1 cellular context compared by ENCODE assay signal in the genomic region with DNA sequence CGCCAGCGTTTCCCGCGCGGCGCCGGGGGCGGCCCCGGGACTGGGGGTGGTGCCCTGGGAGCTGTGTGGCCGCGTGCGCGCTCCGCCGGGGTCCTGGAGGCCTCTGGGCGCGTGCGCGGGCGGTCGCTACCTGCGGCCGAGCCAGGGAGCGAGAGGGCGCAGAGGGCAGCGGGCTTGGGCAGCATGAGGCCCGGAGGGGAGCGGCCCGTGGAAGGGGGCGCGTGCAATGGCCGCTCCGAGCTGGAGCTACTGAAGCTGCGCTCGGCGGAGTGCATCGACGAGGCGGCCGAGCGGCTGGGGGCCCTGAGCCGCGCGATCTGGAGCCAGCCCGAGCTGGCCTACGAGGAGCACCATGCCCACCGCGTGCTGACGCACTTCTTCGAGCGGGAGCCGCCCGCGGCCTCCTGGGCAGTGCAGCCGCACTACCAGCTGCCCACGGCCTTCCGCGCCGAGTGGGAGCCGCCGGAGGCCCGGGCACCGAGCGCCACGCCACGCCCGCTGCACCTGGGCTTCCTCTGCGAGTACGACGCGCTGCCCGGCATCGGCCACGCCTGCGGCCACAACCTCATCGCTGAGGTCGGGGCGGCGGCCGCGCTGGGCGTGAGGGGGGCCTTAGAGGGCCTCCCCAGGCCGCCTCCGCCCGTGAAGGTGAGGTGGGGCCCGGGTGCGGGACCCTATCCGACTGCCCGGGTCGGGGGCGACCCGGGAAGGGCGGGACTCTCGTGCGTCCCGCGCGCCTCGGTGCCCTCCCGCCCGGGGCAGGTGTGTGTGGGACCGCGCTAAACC.
TF ChIP-seq lines count a peak whose summit lies in the region.

A gene with protein sequence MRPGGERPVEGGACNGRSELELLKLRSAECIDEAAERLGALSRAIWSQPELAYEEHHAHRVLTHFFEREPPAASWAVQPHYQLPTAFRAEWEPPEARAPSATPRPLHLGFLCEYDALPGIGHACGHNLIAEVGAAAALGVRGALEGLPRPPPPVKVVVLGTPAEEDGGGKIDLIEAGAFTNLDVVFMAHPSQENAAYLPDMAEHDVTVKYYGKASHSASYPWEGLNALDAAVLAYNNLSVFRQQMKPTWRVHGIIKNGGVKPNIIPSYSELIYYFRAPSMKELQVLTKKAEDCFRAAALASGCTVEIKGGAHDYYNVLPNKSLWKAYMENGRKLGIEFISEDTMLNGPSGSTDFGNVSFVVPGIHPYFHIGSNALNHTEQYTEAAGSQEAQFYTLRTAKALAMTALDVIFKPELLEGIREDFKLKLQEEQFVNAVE (plus strand): TSS at position 94 of the 786 bp plus-strand sequence. CDS start 90 bp downstream, at position 184.

TF ChIP-seq in HepG2, 621 proteins besides CTCF, POLR2A, EP300 and RAD21 (continued from another document and continues in another):
- TF ChIP-seq, protein P1, sequence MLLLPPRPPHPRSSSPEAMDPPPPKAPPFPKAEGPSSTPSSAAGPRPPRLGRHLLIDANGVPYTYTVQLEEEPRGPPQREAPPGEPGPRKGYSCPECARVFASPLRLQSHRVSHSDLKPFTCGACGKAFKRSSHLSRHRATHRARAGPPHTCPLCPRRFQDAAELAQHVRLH (CRISPR knock-in tag; IDR thresholded peaks at IDR 0.05; ENCODE audit: borderline replicate concordance, low read depth), result peak; percentile 69; the same call in 1 of the 2 replicates
- TF ChIP-seq ZNF431 (CRISPR knock-in tag; IDR thresholded peaks at IDR 0.05; ENCODE audit: borderline replicate concordance, low read depth) (peak; percentile 92; the same call in 1 of the 2 replicates), ZNF121 (CRISPR knock-in tag; IDR thresholded peaks at IDR 0.05) (peak; percentile 31; the same call in 1 of the 2 replicates), ZNF460 (CRISPR knock-in tag; IDR thresholded peaks at IDR 0.05; ENCODE audit: borderline replicate concordance) (no peak), CENPX (CRISPR knock-in tag; IDR thresholded peaks at IDR 0.05) (no peak), SMC3 (IDR thresholded peaks at IDR 0.05; ENCODE audit: low read length) (no peak), ZNF136 (CRISPR knock-in tag; IDR thresholded peaks at IDR 0.05; ENCODE audit: low read depth) (no peak), ZNF343 (CRISPR knock-in tag; IDR thresholded peaks at IDR 0.05) (no peak; the same call in 1 of the 2 replicates), SETDB1 (CRISPR knock-in tag; IDR thresholded peaks at IDR 0.05; ENCODE audit: borderline replicate concordance) (no peak), MAF1 (CRISPR knock-in tag; IDR thresholded peaks at IDR 0.05; ENCODE audit: borderline replicate concordance) (no peak), BHLHE40 (IDR thresholded peaks at IDR 0.05; ENCODE audit: low read length) (no peak), ZNF556 (CRISPR knock-in tag; IDR thresholded peaks at IDR 0.05; ENCODE audit: borderline replicate concordance) (no peak), KDM6A (CRISPR knock-in tag; IDR thresholded peaks at IDR 0.05; ENCODE audit: low read depth) (no peak), ZNF577 (CRISPR knock-in tag; IDR thresholded peaks at IDR 0.05; ENCODE audit: borderline replicate concordance, low read depth) (no peak), ZSCAN25 (CRISPR knock-in tag; IDR thresholded peaks at IDR 0.05) (no peak), ARID2 (CRISPR knock-in tag; IDR thresholded peaks at IDR 0.05; ENCODE audit: borderline replicate concordance) (peak; percentile 86; the same call in 1 of the 2 replicates), ZNF678 (CRISPR knock-in tag; IDR thresholded peaks at IDR 0.05) (peak; percentile 76), EHMT2 (IDR thresholded peaks at IDR 0.05; ENCODE audit: borderline replicate concordance, low read depth, low read length) (no peak), FOXP1 (IDR thresholded peaks at IDR 0.05) (no peak), FOXP1 (CRISPR knock-in tag; IDR thresholded peaks at IDR 0.05) (no peak), SOX5 (CRISPR knock-in tag; IDR thresholded peaks at IDR 0.05; ENCODE audit: borderline replicate concordance) (no peak), BORCS8-MEF2B (CRISPR knock-in tag; IDR thresholded peaks at IDR 0.05) (peak; percentile 87), ZNF253 (CRISPR knock-in tag; IDR thresholded peaks at IDR 0.05; ENCODE audit: borderline replicate concordance) (peak; percentile 70), HNF4A (CRISPR knock-in tag; IDR thresholded peaks at IDR 0.05) (no peak; the same call in 1 of the 2 replicates), NFE2L2 (IDR thresholded peaks at IDR 0.05; ENCODE audit: low read length) (no peak), RFX3 (CRISPR knock-in tag; IDR thresholded peaks at IDR 0.05) (no peak), ZNF251 (CRISPR knock-in tag; IDR thresholded peaks at IDR 0.05) (no peak), SP2 (CRISPR knock-in tag; IDR thresholded peaks at IDR 0.05) (no peak), SOX13 (IDR thresholded peaks at IDR 0.05) (no peak), SOX13 (CRISPR knock-in tag; conservative IDR thresholded peaks at IDR 0.05 in 1 of 2, IDR thresholded peaks at IDR 0.05 in 1 of 2) (peak in 1 of 2 experiments; percentile 42; a peak in 2 of 4 replicates), RNF2 (conservative IDR thresholded peaks at IDR 0.05; ENCODE audit: low read depth) (peak; percentile 94), ZMAT3 (CRISPR knock-in tag; conservative IDR thresholded peaks at IDR 0.05) (peak; percentile 68), ZNF547 (CRISPR knock-in tag; IDR thresholded peaks at IDR 0.05) (peak; percentile 95), ARHGAP35 (CRISPR knock-in tag; IDR thresholded peaks at IDR 0.05; ENCODE audit: borderline replicate concordance) (no peak; the same call in 1 of the 2 replicates), TOPORS (CRISPR knock-in tag; IDR thresholded peaks at IDR 0.05) (peak; percentile 66; the same call in 1 of the 2 replicates)
- TF ChIP-seq, protein P2, sequence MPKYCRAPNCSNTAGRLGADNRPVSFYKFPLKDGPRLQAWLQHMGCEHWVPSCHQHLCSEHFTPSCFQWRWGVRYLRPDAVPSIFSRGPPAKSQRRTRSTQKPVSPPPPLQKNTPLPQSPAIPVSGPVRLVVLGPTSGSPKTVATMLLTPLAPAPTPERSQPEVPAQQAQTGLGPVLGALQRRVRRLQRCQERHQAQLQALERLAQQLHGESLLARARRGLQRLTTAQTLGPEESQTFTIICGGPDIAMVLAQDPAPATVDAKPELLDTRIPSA (CRISPR knock-in tag; IDR thresholded peaks at IDR 0.05; ENCODE audit: borderline replicate concordance), result peak; percentile 57; the same call in 1 of the 2 replicates
- TF ChIP-seq, protein P3, sequence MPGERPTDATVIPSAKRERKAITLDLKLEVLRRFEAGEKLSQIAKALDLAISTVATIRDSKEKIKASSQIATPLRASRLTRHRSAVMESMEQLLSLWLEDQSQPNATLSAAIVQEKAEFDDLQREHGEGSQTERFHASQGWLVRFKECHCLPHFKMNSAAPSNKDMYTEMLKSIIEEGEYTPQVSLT (CRISPR knock-in tag; IDR thresholded peaks at IDR 0.05; ENCODE audit: borderline replicate concordance, low read depth), result no peak
- TF ChIP-seq, protein P4, sequence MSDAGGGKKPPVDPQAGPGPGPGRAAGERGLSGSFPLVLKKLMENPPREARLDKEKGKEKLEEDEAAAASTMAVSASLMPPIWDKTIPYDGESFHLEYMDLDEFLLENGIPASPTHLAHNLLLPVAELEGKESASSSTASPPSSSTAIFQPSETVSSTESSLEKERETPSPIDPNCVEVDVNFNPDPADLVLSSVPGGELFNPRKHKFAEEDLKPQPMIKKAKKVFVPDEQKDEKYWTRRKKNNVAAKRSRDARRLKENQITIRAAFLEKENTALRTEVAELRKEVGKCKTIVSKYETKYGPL (CRISPR knock-in tag; IDR thresholded peaks at IDR 0.05), result 0 out of 2 replicates have a peak, but pooled peaks have one; percentile 33
- TF ChIP-seq, protein P5, sequence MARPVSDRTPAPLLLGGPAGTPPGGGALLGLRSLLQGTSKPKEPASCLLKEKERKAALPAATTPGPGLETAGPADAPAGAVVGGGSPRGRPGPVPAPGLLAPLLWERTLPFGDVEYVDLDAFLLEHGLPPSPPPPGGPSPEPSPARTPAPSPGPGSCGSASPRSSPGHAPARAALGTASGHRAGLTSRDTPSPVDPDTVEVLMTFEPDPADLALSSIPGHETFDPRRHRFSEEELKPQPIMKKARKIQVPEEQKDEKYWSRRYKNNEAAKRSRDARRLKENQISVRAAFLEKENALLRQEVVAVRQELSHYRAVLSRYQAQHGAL (CRISPR knock-in tag; IDR thresholded peaks at IDR 0.05; ENCODE audit: not compliant biosample characterization), result peak; percentile 36
- TF ChIP-seq, protein P6, sequence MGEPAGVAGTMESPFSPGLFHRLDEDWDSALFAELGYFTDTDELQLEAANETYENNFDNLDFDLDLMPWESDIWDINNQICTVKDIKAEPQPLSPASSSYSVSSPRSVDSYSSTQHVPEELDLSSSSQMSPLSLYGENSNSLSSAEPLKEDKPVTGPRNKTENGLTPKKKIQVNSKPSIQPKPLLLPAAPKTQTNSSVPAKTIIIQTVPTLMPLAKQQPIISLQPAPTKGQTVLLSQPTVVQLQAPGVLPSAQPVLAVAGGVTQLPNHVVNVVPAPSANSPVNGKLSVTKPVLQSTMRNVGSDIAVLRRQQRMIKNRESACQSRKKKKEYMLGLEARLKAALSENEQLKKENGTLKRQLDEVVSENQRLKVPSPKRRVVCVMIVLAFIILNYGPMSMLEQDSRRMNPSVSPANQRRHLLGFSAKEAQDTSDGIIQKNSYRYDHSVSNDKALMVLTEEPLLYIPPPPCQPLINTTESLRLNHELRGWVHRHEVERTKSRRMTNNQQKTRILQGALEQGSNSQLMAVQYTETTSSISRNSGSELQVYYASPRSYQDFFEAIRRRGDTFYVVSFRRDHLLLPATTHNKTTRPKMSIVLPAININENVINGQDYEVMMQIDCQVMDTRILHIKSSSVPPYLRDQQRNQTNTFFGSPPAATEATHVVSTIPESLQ (CRISPR knock-in tag; conservative IDR thresholded peaks at IDR 0.05), result no peak
- TF ChIP-seq, protein P7, sequence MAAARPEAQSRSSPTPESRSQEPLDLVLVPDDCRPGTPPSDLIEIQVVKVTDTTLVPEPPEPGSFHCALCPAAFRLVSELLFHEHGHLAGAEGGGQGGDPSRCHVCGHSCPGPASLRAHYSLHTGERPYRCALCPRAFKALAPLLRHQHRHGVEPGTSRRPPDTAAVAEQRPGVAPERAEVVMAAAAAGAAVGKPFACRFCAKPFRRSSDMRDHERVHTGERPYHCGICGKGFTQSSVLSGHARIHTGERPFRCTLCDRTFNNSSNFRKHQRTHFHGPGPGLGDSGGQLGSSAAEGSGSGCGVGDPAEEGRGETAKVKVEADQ (CRISPR knock-in tag; IDR thresholded peaks at IDR 0.05; ENCODE audit: borderline replicate concordance), result peak; percentile 77; the same call in 1 of the 2 replicates
- TF ChIP-seq, protein P8, sequence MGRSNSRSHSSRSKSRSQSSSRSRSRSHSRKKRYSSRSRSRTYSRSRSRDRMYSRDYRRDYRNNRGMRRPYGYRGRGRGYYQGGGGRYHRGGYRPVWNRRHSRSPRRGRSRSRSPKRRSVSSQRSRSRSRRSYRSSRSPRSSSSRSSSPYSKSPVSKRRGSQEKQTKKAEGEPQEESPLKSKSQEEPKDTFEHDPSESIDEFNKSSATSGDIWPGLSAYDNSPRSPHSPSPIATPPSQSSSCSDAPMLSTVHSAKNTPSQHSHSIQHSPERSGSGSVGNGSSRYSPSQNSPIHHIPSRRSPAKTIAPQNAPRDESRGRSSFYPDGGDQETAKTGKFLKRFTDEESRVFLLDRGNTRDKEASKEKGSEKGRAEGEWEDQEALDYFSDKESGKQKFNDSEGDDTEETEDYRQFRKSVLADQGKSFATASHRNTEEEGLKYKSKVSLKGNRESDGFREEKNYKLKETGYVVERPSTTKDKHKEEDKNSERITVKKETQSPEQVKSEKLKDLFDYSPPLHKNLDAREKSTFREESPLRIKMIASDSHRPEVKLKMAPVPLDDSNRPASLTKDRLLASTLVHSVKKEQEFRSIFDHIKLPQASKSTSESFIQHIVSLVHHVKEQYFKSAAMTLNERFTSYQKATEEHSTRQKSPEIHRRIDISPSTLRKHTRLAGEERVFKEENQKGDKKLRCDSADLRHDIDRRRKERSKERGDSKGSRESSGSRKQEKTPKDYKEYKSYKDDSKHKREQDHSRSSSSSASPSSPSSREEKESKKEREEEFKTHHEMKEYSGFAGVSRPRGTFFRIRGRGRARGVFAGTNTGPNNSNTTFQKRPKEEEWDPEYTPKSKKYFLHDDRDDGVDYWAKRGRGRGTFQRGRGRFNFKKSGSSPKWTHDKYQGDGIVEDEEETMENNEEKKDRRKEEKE (IDR thresholded peaks at IDR 0.05), result no peak
- TF ChIP-seq, protein P9, sequence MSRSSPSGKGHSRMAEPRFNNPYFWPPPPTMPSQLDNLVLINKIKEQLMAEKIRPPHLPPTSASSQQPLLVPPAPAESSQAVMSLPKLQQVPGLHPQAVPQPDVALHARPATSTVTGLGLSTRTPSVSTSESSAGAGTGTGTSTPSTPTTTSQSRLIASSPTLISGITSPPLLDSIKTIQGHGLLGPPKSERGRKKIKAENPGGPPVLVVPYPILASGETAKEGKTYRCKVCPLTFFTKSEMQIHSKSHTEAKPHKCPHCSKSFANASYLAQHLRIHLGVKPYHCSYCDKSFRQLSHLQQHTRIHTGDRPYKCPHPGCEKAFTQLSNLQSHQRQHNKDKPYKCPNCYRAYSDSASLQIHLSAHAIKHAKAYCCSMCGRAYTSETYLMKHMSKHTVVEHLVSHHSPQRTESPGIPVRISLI (CRISPR knock-in tag; IDR thresholded peaks at IDR 0.05; ENCODE audit: borderline replicate concordance), result no peak
- TF ChIP-seq, protein P10, sequence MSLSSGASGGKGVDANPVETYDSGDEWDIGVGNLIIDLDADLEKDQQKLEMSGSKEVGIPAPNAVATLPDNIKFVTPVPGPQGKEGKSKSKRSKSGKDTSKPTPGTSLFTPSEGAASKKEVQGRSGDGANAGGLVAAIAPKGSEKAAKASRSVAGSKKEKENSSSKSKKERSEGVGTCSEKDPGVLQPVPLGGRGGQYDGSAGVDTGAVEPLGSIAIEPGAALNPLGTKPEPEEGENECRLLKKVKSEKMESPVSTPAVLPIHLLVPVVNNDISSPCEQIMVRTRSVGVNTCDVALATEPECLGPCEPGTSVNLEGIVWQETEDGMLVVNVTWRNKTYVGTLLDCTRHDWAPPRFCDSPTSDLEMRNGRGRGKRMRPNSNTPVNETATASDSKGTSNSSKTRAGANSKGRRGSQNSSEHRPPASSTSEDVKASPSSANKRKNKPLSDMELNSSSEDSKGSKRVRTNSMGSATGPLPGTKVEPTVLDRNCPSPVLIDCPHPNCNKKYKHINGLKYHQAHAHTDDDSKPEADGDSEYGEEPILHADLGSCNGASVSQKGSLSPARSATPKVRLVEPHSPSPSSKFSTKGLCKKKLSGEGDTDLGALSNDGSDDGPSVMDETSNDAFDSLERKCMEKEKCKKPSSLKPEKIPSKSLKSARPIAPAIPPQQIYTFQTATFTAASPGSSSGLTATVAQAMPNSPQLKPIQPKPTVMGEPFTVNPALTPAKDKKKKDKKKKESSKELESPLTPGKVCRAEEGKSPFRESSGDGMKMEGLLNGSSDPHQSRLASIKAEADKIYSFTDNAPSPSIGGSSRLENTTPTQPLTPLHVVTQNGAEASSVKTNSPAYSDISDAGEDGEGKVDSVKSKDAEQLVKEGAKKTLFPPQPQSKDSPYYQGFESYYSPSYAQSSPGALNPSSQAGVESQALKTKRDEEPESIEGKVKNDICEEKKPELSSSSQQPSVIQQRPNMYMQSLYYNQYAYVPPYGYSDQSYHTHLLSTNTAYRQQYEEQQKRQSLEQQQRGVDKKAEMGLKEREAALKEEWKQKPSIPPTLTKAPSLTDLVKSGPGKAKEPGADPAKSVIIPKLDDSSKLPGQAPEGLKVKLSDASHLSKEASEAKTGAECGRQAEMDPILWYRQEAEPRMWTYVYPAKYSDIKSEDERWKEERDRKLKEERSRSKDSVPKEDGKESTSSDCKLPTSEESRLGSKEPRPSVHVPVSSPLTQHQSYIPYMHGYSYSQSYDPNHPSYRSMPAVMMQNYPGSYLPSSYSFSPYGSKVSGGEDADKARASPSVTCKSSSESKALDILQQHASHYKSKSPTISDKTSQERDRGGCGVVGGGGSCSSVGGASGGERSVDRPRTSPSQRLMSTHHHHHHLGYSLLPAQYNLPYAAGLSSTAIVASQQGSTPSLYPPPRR (CRISPR knock-in tag; IDR thresholded peaks at IDR 0.05; ENCODE audit: borderline replicate concordance), result no peak
